In the genomic region with DNA sequence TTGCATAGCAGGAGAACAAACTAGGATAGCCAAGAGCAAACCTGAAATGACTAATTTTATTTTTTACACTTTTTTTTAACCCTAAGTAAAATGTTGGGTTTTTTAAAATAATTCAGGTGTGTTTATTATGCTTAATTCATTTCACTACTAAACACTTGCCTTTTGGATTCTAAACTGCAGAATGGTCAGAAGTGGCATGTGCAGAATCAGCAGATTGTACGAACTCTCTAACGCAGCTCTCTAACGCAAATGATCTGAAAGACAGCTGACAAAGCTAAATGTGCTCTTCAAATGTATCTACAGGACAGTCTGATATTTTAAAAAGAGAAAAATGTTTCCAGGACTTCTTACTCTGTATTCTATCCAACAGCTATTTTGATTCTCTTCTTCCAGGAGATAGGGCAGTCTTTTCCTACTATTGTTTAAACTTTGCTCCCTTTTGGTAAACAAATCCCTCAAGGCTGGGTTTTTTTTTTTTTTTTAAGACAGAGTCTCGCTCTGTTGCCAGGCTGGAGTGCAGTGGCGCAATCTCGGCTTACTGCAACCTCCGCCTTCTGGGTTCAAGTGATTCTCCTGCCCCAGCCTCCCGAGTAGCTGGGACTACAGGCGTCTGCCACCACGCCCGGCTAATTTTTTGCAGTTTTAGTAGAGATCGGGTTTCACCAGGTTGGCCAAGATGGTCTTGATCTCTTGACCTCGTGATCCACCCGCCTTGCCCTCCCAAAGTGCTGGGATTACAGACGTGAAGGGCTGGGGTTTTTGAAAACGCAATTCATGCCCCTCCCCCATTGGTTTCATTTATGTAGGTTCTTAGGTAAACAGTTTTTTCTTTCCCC, we compare ENCODE assay signal across 8 cellular contexts. TPM values are rescaled to one million over a fixed set of nuclear protein-coding genes. Genes with fewer than 3 reads are reported as not detected.
DNase-seq lines count a peak whose midpoint lies in the region; ATAC-seq lines count a peak whose summit lies in the region.

No MANE protein-coding gene starts in this region.

- H3K27ac ChIP-seq in HUES6 (ENCODE audit: low read depth, low read length) = peak overlapping the region; percentile 49; the same call in 1 of the 2 replicates

- peak overlapping the region; percentile 83 for H3K9ac ChIP-seq in HUES6 (ENCODE audit: low read length)

- peak overlapping the region; percentile 78 for H3K4me3 ChIP-seq in HUES6 (ENCODE audit: low read depth, low read length)
- H3K4me3 ChIP-seq in iPS-11a (ENCODE audit: low read depth, low read length) = peak overlapping the region; percentile 72

- H3K27me3 Mint-ChIP-seq in activated T-cell treated with anti-CD3 and anti-CD28 coated beads, Interleukin-2, amount 50 U/mL, for 72 hours (ENCODE audit: low read depth) = no peaks in the 10 kb centered on the region

- no peak for ATAC-seq in activated T-cell treated with anti-CD3 and anti-CD28 coated beads, Interleukin-2, amount 50 U/mL, for 72 hours (replicated peaks in 1 of 2)
- ATAC-seq in stimulated activated effector memory CD8-positive, alpha-beta T cell treated with anti-CD3 and anti-CD28 coated beads, Interleukin-12 subunit alpha, Interleukin-12 subunit beta, amount 100 ng/mL, for 72 hours = no peak
- no peak for ATAC-seq in GM21367 (IDR thresholded peaks at IDR 0.05; ENCODE audit: unreplicated experiment)

- H3K27me3 ChIP-seq in HUES6 (ENCODE audit: control insufficient read depth, insufficient read depth, low read length) = peaks cover 4% of the 10 kb centered on the region; the same call in 1 of the 2 replicates

- peaks cover 64% of the 10 kb centered on the region for H3K4me1 Mint-ChIP-seq in activated T-cell treated with anti-CD3 and anti-CD28 coated beads, Interleukin-2, amount 50 U/mL, for 72 hours (ENCODE audit: low read depth)
- H3K4me1 Mint-ChIP-seq in stimulated activated effector memory CD8-positive, alpha-beta T cell treated with anti-CD3 and anti-CD28 coated beads, Interleukin-12 subunit alpha, Interleukin-12 subunit beta, amount 100 ng/mL, for 72 hours = peaks cover 50% of the 10 kb centered on the region

- H3K27ac Mint-ChIP-seq in activated T-cell treated with anti-CD3 and anti-CD28 coated beads, Interleukin-2, amount 50 U/mL, for 72 hours = peak overlapping the region; percentile 97
- peak overlapping the region; percentile 95 for H3K27ac Mint-ChIP-seq in stimulated activated effector memory CD8-positive, alpha-beta T cell treated with anti-CD3 and anti-CD28 coated beads, Interleukin-12 subunit alpha, Interleukin-12 subunit beta, amount 100 ng/mL, for 72 hours

- peaks cover 33% of the 10 kb centered on the region for H3K4me1 ChIP-seq in HUES6 (ENCODE audit: control insufficient read depth, insufficient read depth, low read length)

- H3K4me3 Mint-ChIP-seq in activated T-cell treated with anti-CD3 and anti-CD28 coated beads, Interleukin-2, amount 50 U/mL, for 72 hours = peak overlapping the region; percentile 93 to 98
- peak overlapping the region; percentile 94 for H3K4me3 Mint-ChIP-seq in stimulated activated effector memory CD8-positive, alpha-beta T cell treated with anti-CD3 and anti-CD28 coated beads, Interleukin-12 subunit alpha, Interleukin-12 subunit beta, amount 100 ng/mL, for 72 hours

- H3K9me3 Mint-ChIP-seq in activated T-cell treated with anti-CD3 and anti-CD28 coated beads, Interleukin-2, amount 50 U/mL, for 72 hours = no peaks in the 10 kb centered on the region
- no peaks in the 10 kb centered on the region for H3K9me3 Mint-ChIP-seq in stimulated activated effector memory CD8-positive, alpha-beta T cell treated with anti-CD3 and anti-CD28 coated beads, Interleukin-12 subunit alpha, Interleukin-12 subunit beta, amount 100 ng/mL, for 72 hours

- peaks cover 5 to 8% of the 10 kb centered on the region in 2 donors for H3K36me3 Mint-ChIP-seq in activated T-cell treated with anti-CD3 and anti-CD28 coated beads, Interleukin-2, amount 50 U/mL, for 72 hours (ENCODE audit: insufficient read depth in 2 of 2)
- peaks cover 64% of the 10 kb centered on the region for H3K36me3 Mint-ChIP-seq in stimulated activated effector memory CD8-positive, alpha-beta T cell treated with anti-CD3 and anti-CD28 coated beads, Interleukin-12 subunit alpha, Interleukin-12 subunit beta, amount 100 ng/mL, for 72 hours

- DNase-seq in activated T-cell treated with anti-CD3 and anti-CD28 coated beads, Interleukin-2, amount 50 U/mL, for 72 hours = peak; percentile 18 to 33
- DNase-seq in stimulated activated effector memory CD8-positive, alpha-beta T cell treated with anti-CD3 and anti-CD28 coated beads, Interleukin-12 subunit alpha, Interleukin-12 subunit beta, amount 100 ng/mL, for 72 hours (ENCODE audit: low spot score in 2 of 2) = peak in 1 of 2 donors; percentile 63
- DNase-seq in central memory CD4-positive, alpha-beta T cell = no peak
- DNase-seq in HPDE6-E6E7 (ENCODE audit: extremely low spot score) (no peak), putamen (ENCODE audit: low spot score) (no peak)

- H3K36me3 ChIP-seq in HUES6 (ENCODE audit: control insufficient read depth, insufficient read depth, low read length) = no peaks in the 10 kb centered on the region

- no peaks in the 10 kb centered on the region for H3K9me3 ChIP-seq in HUES6 (ENCODE audit: control insufficient read depth, insufficient read depth, low read depth, low read length)

RNA-seq across cellular contexts. Expression of a gene that starts 1.3 kb away (rescaled TPM):
- total RNA-seq in activated T-cell treated with anti-CD3 and anti-CD28 coated beads, Interleukin-2, amount 50 U/mL, for 72 hours = 10 to 100 TPM; 41.0 to 59.3 TPM

RNA-seq across cellular contexts. Expression of a gene that starts 1.7 kb away (rescaled TPM):
- 100 to 1,000 TPM in 1 of 2 donors, 10 to 100 TPM in 1; 71.9 to 109 TPM for total RNA-seq in activated T-cell treated with anti-CD3 and anti-CD28 coated beads, Interleukin-2, amount 50 U/mL, for 72 hours

RNA-seq across cellular contexts. Expression of a gene that starts 58.6 kb away (rescaled TPM):
- 10 to 100 TPM; 18.6 to 19.8 TPM for total RNA-seq in activated T-cell treated with anti-CD3 and anti-CD28 coated beads, Interleukin-2, amount 50 U/mL, for 72 hours

Comparison
In these comparisons a context has a peak if more than half of its experiments do, and no peak if none do; other contexts are left out.
1. DNase-seq: peak in activated T-cell treated with anti-CD3 and anti-CD28 coated beads, Interleukin-2, amount 50 U/mL, for 72 hours (2 of 2); none in central memory CD4-positive, alpha-beta T cell (single experiment), HPDE6-E6E7 (single experiment) and putamen (single experiment).